ENCODE assay signal across 8 cellular contexts in genomic region chr6:42050897-42051653, GRCh38. TPM values are rescaled to one million over a fixed set of nuclear protein-coding genes. Genes with fewer than 3 reads are reported as not detected.
A peak's percentile ranks its signal among the peaks of the same experiment; 100 is the strongest.
DNase-seq lines count a peak whose midpoint lies in the region; ATAC-seq and TF ChIP-seq lines count a peak whose summit lies in the region.

No MANE protein-coding gene starts in this region.

- H3K9me2 ChIP-seq in MM.1S (replicated peaks; ENCODE audit: insufficient read depth, low read length) = no peaks in the 10 kb centered on the region
- no peaks in the 10 kb centered on the region for H3K9me2 ChIP-seq in neural cell (ENCODE audit: insufficient read depth, low read length)

- TF ChIP-seq CTCF in C4-2B (conservative IDR thresholded peaks at IDR 0.05) = no peak
- TF ChIP-seq CTCF in MM.1S (IDR thresholded peaks at IDR 0.05; ENCODE audit: low read length) = no peak
- TF ChIP-seq CTCF in neural cell (IDR thresholded peaks at IDR 0.05; ENCODE audit: poor library complexity, severe bottlenecking) = no peak

- H3K4me3 ChIP-seq in MM.1S (ENCODE audit: low read length) (peak overlapping the region; percentile 96), ectodermal cell (ENCODE audit: insufficient read depth, low read depth, low read length) (peak overlapping the region; percentile 79), neural cell (ENCODE audit: low read length) (peak overlapping the region; percentile 78)

- H3K27me3 ChIP-seq in MM.1S (replicated peaks; ENCODE audit: insufficient read depth, low read length) = peaks cover 25% of the 10 kb centered on the region
- H3K27me3 ChIP-seq in ectodermal cell (ENCODE audit: control insufficient read depth, insufficient read depth, low read length, poor library complexity, severe bottlenecking) = peaks cover 39% of the 10 kb centered on the region
- peaks cover 32% of the 10 kb centered on the region for H3K27me3 ChIP-seq in neural cell (ENCODE audit: insufficient read depth, low read depth, low read length)

- peak overlapping the region; percentile 93 for H3K4me2 ChIP-seq in MM.1S (ENCODE audit: low read depth, low read length)
- H3K4me2 ChIP-seq in neural cell (ENCODE audit: low read length) = peak overlapping the region; percentile 47

- H3F3A ChIP-seq in MM.1S (ENCODE audit: insufficient read depth, low read length) (peaks cover 17% of the 10 kb centered on the region; the same call in 1 of the 2 replicates), neural cell (ENCODE audit: insufficient read depth, low read length, poor library complexity, severe bottlenecking) (no peaks in the 10 kb centered on the region)

- H3K9ac ChIP-seq in MM.1S (ENCODE audit: low read length) = peak overlapping the region; percentile 91
- H3K9ac ChIP-seq in neural cell (ENCODE audit: low read length) = no peak overlapping the region

- H3K9me3 ChIP-seq in MM.1S (replicated peaks; ENCODE audit: insufficient read depth, low read length) = no peaks in the 10 kb centered on the region
- H3K9me3 ChIP-seq in ectodermal cell (ENCODE audit: control insufficient read depth, low read length) = no peaks in the 10 kb centered on the region
- H3K9me3 ChIP-seq in neural cell (ENCODE audit: low read length) = no peaks in the 10 kb centered on the region

- no peak for ATAC-seq in GM21515 (IDR thresholded peaks at IDR 0.05; ENCODE audit: unreplicated experiment)

- H3K4me1 ChIP-seq in MM.1S (ENCODE audit: low read length) = peaks cover 5% of the 10 kb centered on the region
- peaks cover 4% of the 10 kb centered on the region for H3K4me1 ChIP-seq in ectodermal cell (ENCODE audit: control insufficient read depth, insufficient read depth, low read length)

- H3K79me2 ChIP-seq in MM.1S (ENCODE audit: low read length) = peaks cover 9% of the 10 kb centered on the region; the same call in 1 of the 2 replicates
- H3K79me2 ChIP-seq in neural cell (replicated peaks; ENCODE audit: insufficient read depth, low read length) = no peaks in the 10 kb centered on the region

- WGBS in ectodermal cell, 2 experiments = 43 to 48% methylated on average over 14 to 15 of the region's 15 CpGs

- H3K36me3 ChIP-seq in MM.1S (replicated peaks; ENCODE audit: insufficient read depth, low read length) = no peaks in the 10 kb centered on the region
- H3K36me3 ChIP-seq in ectodermal cell (ENCODE audit: control insufficient read depth, insufficient read depth, low read length) = peaks cover 26% of the 10 kb centered on the region
- no peaks in the 10 kb centered on the region for H3K36me3 ChIP-seq in neural cell (ENCODE audit: insufficient read depth, low read length)

- no peak for TF ChIP-seq EP300 in neural cell (conservative IDR thresholded peaks at IDR 0.05; ENCODE audit: poor library complexity, severe bottlenecking)

- H4K20me1 ChIP-seq in MM.1S (ENCODE audit: insufficient read depth, low read length) (no peaks in the 10 kb centered on the region), neural cell (ENCODE audit: insufficient read depth) (no peaks in the 10 kb centered on the region)

- no peak for TF ChIP-seq RAD21 in neural cell (conservative IDR thresholded peaks at IDR 0.05)

- H2AFZ ChIP-seq in MM.1S (ENCODE audit: low read length) (peak overlapping the region; percentile 93), neural cell (ENCODE audit: low read depth, low read length) (peak overlapping the region; percentile 48)

- H3K27ac ChIP-seq in C4-2B (peak overlapping the region; percentile 80), MM.1S (ENCODE audit: low read length) (peak overlapping the region; percentile 91; the same call in 1 of the 2 replicates), ectodermal cell (ENCODE audit: insufficient read depth, low read depth, low read length, poor library complexity, severe bottlenecking) (peak overlapping the region; percentile 84), neural cell (ENCODE audit: low read length) (no peak overlapping the region)

- DNase-seq in MM.1S (peak; percentile 28), kidney glomerular epithelial cell (lab: John Stamatoyannopoulos, UW) (no peak), DMS79 treated with DMSO at 0.1 percent for 48 hours (lab: John Stamatoyannopoulos, UW) (no peak)
- DNase-seq in activated effector memory CD4-positive, alpha-beta T cell treated with anti-CD3 and anti-CD28 coated beads, Interleukin-2, amount 50 U/mL, for 16 hours = no peak

TF ChIP-seq in neural cell, 6 proteins besides CTCF, POLR2A, EP300 and RAD21:
- no peak for TF ChIP-seq SMC3 (conservative IDR thresholded peaks at IDR 0.05; ENCODE audit: poor library complexity)
- TF ChIP-seq POLR2AphosphoS5 (IDR thresholded peaks at IDR 0.05) = no peak
- no peak for TF ChIP-seq TAF1 (IDR thresholded peaks at IDR 0.05; ENCODE audit: low read depth)
- TF ChIP-seq REST (IDR thresholded peaks at IDR 0.05; ENCODE audit: borderline replicate concordance) = no peak
- no peak for TF ChIP-seq MXI1 (conservative IDR thresholded peaks at IDR 0.05; ENCODE audit: poor library complexity, severe bottlenecking)
- TF ChIP-seq EZH2 (IDR thresholded peaks at IDR 0.05; ENCODE audit: borderline replicate concordance, insufficient read depth, low read length, poor library complexity, severe bottlenecking) = no peak

RNA-seq across cellular contexts. Expression of gene TAF8, which starts 0.8 kb away (rescaled TPM):
- 39.1 TPM for polyA plus RNA-seq in ectodermal cell (2013, experiment 1 of 4)
- polyA plus RNA-seq in ectodermal cell (2013, experiment 2 of 4) = 33.5 TPM
- 26.6 TPM for polyA plus RNA-seq in ectodermal cell (2013, experiment 3 of 4)
- 25.5 TPM for polyA plus RNA-seq in ectodermal cell (2013, experiment 4 of 4)
- 5.1 and 7.5 TPM in 2 replicates for polyA plus RNA-seq in neural cell
- 7.1 and 7.4 TPM in 2 replicates for polyA minus RNA-seq in neural cell
